Comparison of ENCODE assay signal across 8 cellular contexts in genomic region chr9:128656416-128657343, GRCh38. TPM values are rescaled to one million over a fixed set of nuclear protein-coding genes. Genes with fewer than 3 reads are reported as not detected.
DNase-seq lines count a peak whose midpoint lies in the region; ATAC-seq, FAIRE-seq and TF ChIP-seq lines count a peak whose summit lies in the region.

Gene DYNC2I2, minus strand, starts transcription at chr9:128656847. Its CDS starts 121 bp downstream, at chr9:128656726.

- H3K14ac ChIP-seq in H1 (ENCODE audit: insufficient read length) (no peak within 1 kb of the TSS), mesenchymal stem cell (ENCODE audit: low read length in 2 of 2) (peak within 1 kb of the TSS in 1 of 2 experiments; percentile 84)

- H3K4me1 ChIP-seq in CD8-positive, alpha-beta memory T cell (ENCODE audit: insufficient read depth, low read length): peaks cover 8% of the 10 kb centered on the region
- H3K4me1 ChIP-seq in H1 (replicated peaks in 1 of 4; ENCODE audit: control insufficient read depth in 3 of 4, insufficient read depth in 4 of 4, low read length in 3 of 4) (no peaks in the 10 kb centered on the region; a peak in 2 of 7 replicates), mesenchymal stem cell (ENCODE audit: control insufficient read depth, insufficient read depth, low read depth, low read length) (peaks cover 2% of the 10 kb centered on the region)

- H4K91ac ChIP-seq in H1 (replicated peaks; ENCODE audit: insufficient read length, low read length) (peak within 1 kb of the TSS; percentile 100), mesenchymal stem cell (ENCODE audit: low read length) (peak within 1 kb of the TSS; percentile 99)

- H3K9me3 ChIP-seq in CD8-positive, alpha-beta memory T cell (ENCODE audit: low read length): no peaks in the 10 kb centered on the region
- H3K9me3 ChIP-seq in H1 (ENCODE audit: insufficient read depth in 2 of 2, low read depth in 1 of 2, low read length in 1 of 2): no peaks in the 10 kb centered on the region
- H3K9me3 ChIP-seq in mesenchymal stem cell (ENCODE audit: control insufficient read depth, low read length): no peaks in the 10 kb centered on the region

- no peak within 1 kb of the TSS for H3K23ac ChIP-seq in H1 (ENCODE audit: insufficient read length)
- H3K23ac ChIP-seq in mesenchymal stem cell (ENCODE audit: low read length in 2 of 2): peak within 1 kb of the TSS in 1 of 2 experiments; percentile 92

- peaks cover 0 to 2% of the 10 kb centered on the region in 2 experiments for H4K20me1 ChIP-seq in H1 (replicated peaks in 1 of 2; ENCODE audit: control insufficient read depth in 1 of 2, insufficient read depth in 2 of 2, low read length in 2 of 2)

- peak within 1 kb of the TSS; percentile 85 to 95 (median 94) for H3K4me3 Mint-ChIP-seq in CD8-positive, alpha-beta memory T cell

- peaks cover 0 to 4% (median 0%) of the 10 kb centered on the region in 3 donors for H3K36me3 Mint-ChIP-seq in CD8-positive, alpha-beta memory T cell

- TF ChIP-seq CTCF in H1 (IDR thresholded peaks at IDR 0.05; ENCODE audit: control extremely low read depth in 1 of 3, insufficient read depth in 1 of 3, low read depth in 1 of 3, low read length in 3 of 3): no peak

- H3K27ac ChIP-seq in CD8-positive, alpha-beta memory T cell (ENCODE audit: low read depth, low read length): peak within 1 kb of the TSS; percentile 99
- H3K27ac ChIP-seq in H1 (ENCODE audit: low read depth, low read length): peak within 1 kb of the TSS; percentile 100
- H3K27ac ChIP-seq in mesenchymal stem cell (ENCODE audit: low read length, poor library complexity, severe bottlenecking): peak within 1 kb of the TSS; percentile 95

- peak; percentile 95 to 98 (median 95) for DNase-seq in CD8-positive, alpha-beta memory T cell
- DNase-seq in HT-29 (ENCODE audit: low spot score): peak; percentile 94
- DNase-seq in NOMO-1 treated with DMSO at 0.1 percent for 48 hours (lab: John Stamatoyannopoulos, UW; ENCODE audit: unreplicated experiment): peak; percentile 91
- DNase-seq in activated CD8-positive, alpha-beta memory T cell treated with anti-CD3 and anti-CD28 coated beads for 4 hours (ENCODE audit: low read depth in 2 of 2): peak; percentile 90 to 94
- peak; percentile 84 to 97 for DNase-seq in H1 (ENCODE audit: low read depth in 1 of 2, low spot score in 2 of 2)
- peak; percentile 94 for DNase-seq in mesenchymal stem cell
- peak; percentile 93 for DNase-seq in stimulated activated CD8-positive, alpha-beta memory T cell treated with anti-CD3 and anti-CD28 coated beads, Interleukin-12 subunit alpha, Interleukin-12 subunit beta, amount 100 ng/mL, for 24 hours (ENCODE audit: extremely low read depth)

- peak in 1 of 2 experiments; percentile 17; a peak in 1 of 4 replicates for TF ChIP-seq RAD21 in H1 (IDR thresholded peaks at IDR 0.05 in 1 of 2, conservative IDR thresholded peaks at IDR 0.05 in 1 of 2; ENCODE audit: low read depth in 2 of 2, low read length in 2 of 2)

- peaks cover 0 to 2% of the 10 kb centered on the region in 2 donors for H3K27me3 Mint-ChIP-seq in CD8-positive, alpha-beta memory T cell

- peak within 1 kb of the TSS; percentile 98 for H3K56ac ChIP-seq in H1 (replicated peaks; ENCODE audit: insufficient read length, low read depth, low read length)

- no peak within 1 kb of the TSS for H2BK15ac ChIP-seq in H1 (ENCODE audit: low read length)
- peak within 1 kb of the TSS; percentile 73 for H2BK15ac ChIP-seq in mesenchymal stem cell (ENCODE audit: low read depth, poor library complexity, severe bottlenecking)

- WGBS in H1 (ENCODE audit: extremely low coverage in 1 of 2, insufficient coverage in 1 of 2, insufficient read length in 1 of 2, insufficient replicate concordance in 2 of 2, low coverage in 1 of 2, low lambda C conversion rate in 2 of 2, missing lambda C conversion rate in 1 of 2), 2 experiments: 2% methylated on average over 71 of the region's 86 CpGs; no CpG with 5 or more reads in 1 of the 2 experiments
- WGBS in mesenchymal stem cell: under 1% methylated on average over 64 of the region's 86 CpGs

- H2BK12ac ChIP-seq in H1 (ENCODE audit: low read depth, low read length) (peak within 1 kb of the TSS; percentile 99), mesenchymal stem cell (ENCODE audit: low read length in 2 of 2) (peak within 1 kb of the TSS; percentile 34 to 49)

- no peaks in the 10 kb centered on the region for H3K27me3 ChIP-seq in CD8-positive, alpha-beta memory T cell (ENCODE audit: insufficient read depth, low read length, poor library complexity, severe bottlenecking)
- H3K27me3 ChIP-seq in H1 (replicated peaks in 1 of 4; ENCODE audit: control insufficient read depth in 3 of 4, extremely low read depth in 1 of 4, insufficient read depth in 3 of 4, low read length in 3 of 4) (no peaks in the 10 kb centered on the region), mesenchymal stem cell (ENCODE audit: control insufficient read depth in 1 of 2, insufficient read depth in 1 of 2, low read length in 2 of 2) (no peaks in the 10 kb centered on the region)

- H4K8ac ChIP-seq in H1 (ENCODE audit: extremely low read depth, insufficient read depth, low read length): peak within 1 kb of the TSS; percentile 100; the same call in 1 of the 2 replicates
- peak within 1 kb of the TSS; percentile 100 for H4K8ac ChIP-seq in mesenchymal stem cell (ENCODE audit: low read length)

- no peak within 1 kb of the TSS for H2AK5ac ChIP-seq in H1 (ENCODE audit: low read depth, low read length)
- H2AK5ac ChIP-seq in mesenchymal stem cell (ENCODE audit: low read length, severe bottlenecking): no peak within 1 kb of the TSS

- H2BK20ac ChIP-seq in H1 (ENCODE audit: low read length): peak within 1 kb of the TSS; percentile 100

- peak; percentile 82 to 87 for TF ChIP-seq POLR2A in H1 (IDR thresholded peaks at IDR 0.05; ENCODE audit: control extremely low read depth in 1 of 2, low read depth in 2 of 2, low read length in 2 of 2)

- H3K4me2 ChIP-seq in H1 (ENCODE audit: insufficient read depth in 1 of 2, low read depth in 2 of 2, low read length in 2 of 2) (peak within 1 kb of the TSS; percentile 68 to 98), mesenchymal stem cell (ENCODE audit: low read length, poor library complexity, severe bottlenecking) (peak within 1 kb of the TSS; percentile 81)

- peak within 1 kb of the TSS; percentile 100 for H2AFZ ChIP-seq in H1 (ENCODE audit: low read length)
- peak within 1 kb of the TSS; percentile 84 for H2AFZ ChIP-seq in mesenchymal stem cell (ENCODE audit: low read depth, low read length)

- FAIRE-seq in H1 (lab: Jason Lieb, UNC): no peak

- 0 out of 3 replicates have a peak, but pooled peaks of 1 of the 2 experiments have one; percentile 9 for TF ChIP-seq EP300 in H1 (IDR thresholded peaks at IDR 0.05; ENCODE audit: borderline replicate concordance in 1 of 2, low read depth in 2 of 2, low read length in 2 of 2)

- peak within 1 kb of the TSS; percentile 98 for H3K4me3 ChIP-seq in CD8-positive, alpha-beta memory T cell (ENCODE audit: low read length)
- H3K4me3 ChIP-seq in H1 (ENCODE audit: extremely low read depth in 1 of 4, insufficient read depth in 2 of 4, low read depth in 3 of 4, low read length in 4 of 4) (peak within 1 kb of the TSS; percentile 66 to 86 (median 68)), mesenchymal stem cell (ENCODE audit: insufficient read depth in 1 of 2, low read depth in 1 of 2, low read length in 2 of 2) (peak within 1 kb of the TSS; percentile 82 to 92)

- no peaks in the 10 kb centered on the region; the same call in 1 of the 2 replicates for H3K79me1 ChIP-seq in H1 (ENCODE audit: low read depth, low read length)
- H3K79me1 ChIP-seq in mesenchymal stem cell (replicated peaks; ENCODE audit: low read length, poor library complexity, severe bottlenecking): peaks cover 12% of the 10 kb centered on the region

- H2BK5ac ChIP-seq in H1 (ENCODE audit: low read depth, low read length) (peak within 1 kb of the TSS; percentile 100), mesenchymal stem cell (ENCODE audit: low read depth, low read length, poor library complexity, severe bottlenecking) (peak within 1 kb of the TSS; percentile 85)

- peak within 1 kb of the TSS; percentile 100 for H4K5ac ChIP-seq in H1 (ENCODE audit: insufficient read length, low read depth, low read length)

- peak within 1 kb of the TSS; percentile 88 to 99 (median 99) for H3K27ac Mint-ChIP-seq in CD8-positive, alpha-beta memory T cell

- POLR2A ChIA-PET in CD8-positive, alpha-beta memory T cell (lab: Charles Lee): interaction anchor here (1.2 kb wide), 1 partner anchor 33 kb away, joined by 5 read pairs; no protein-coding TSS in a partner anchor
- POLR2A ChIA-PET in H1 (lab: Charles Lee; ENCODE audit: partially characterized antibody): interaction anchor here (0.9 to 43.1 kb wide), 3 partner anchors 13 to 39 kb away, joined by 3 to 1197 read pairs (median 4); partner anchors contain the start of genes PKN3 and SET

- CTCF ChIA-PET in CD8-positive, alpha-beta memory T cell (lab: Charles Lee): interaction anchor here (1.0 to 1.4 kb wide), 2 partner anchors 28 to 68 kb away, joined by 3 to 4 read pairs; no protein-coding TSS in a partner anchor
- CTCF ChIA-PET in H1 (lab: Charles Lee; ENCODE audit: partially characterized antibody): interaction anchor here (1.2 kb wide), 1 partner anchor 13 kb away, joined by 4 read pairs; no protein-coding TSS in a partner anchor

- H3K36me3 ChIP-seq in CD8-positive, alpha-beta memory T cell (ENCODE audit: insufficient read depth, low read length): no peaks in the 10 kb centered on the region
- H3K36me3 ChIP-seq in H1 (ENCODE audit: control insufficient read depth in 2 of 4, insufficient read depth in 4 of 4, low read length in 3 of 4) (peaks cover 0 to 9% (median 0%) of the 10 kb centered on the region in 4 experiments; a peak in 1 of 8 replicates), mesenchymal stem cell (ENCODE audit: control insufficient read depth in 1 of 2, insufficient read depth in 2 of 2, low read depth in 1 of 2, low read length in 2 of 2) (no peaks in the 10 kb centered on the region)

- H3K4ac ChIP-seq in H1 (replicated peaks; ENCODE audit: insufficient read length, low read depth, low read length) (no peak within 1 kb of the TSS), mesenchymal stem cell (ENCODE audit: low read depth in 1 of 2, low read length in 2 of 2) (peak within 1 kb of the TSS; percentile 42 to 92)

- peak; percentile 37 for ATAC-seq in GM19468 (IDR thresholded peaks at IDR 0.05; ENCODE audit: extremely low read depth, unreplicated experiment)

- peak within 1 kb of the TSS; percentile 100 for H3K18ac ChIP-seq in H1 (ENCODE audit: extremely low read depth, low read length)
- H3K18ac ChIP-seq in mesenchymal stem cell (ENCODE audit: low read depth in 1 of 2, low read length in 2 of 2): peak within 1 kb of the TSS; percentile 90 to 100

- H3K9ac ChIP-seq in H1 (replicated peaks in 1 of 4; ENCODE audit: extremely low read depth in 1 of 4, low read depth in 3 of 4, low read length in 3 of 4) (peak within 1 kb of the TSS; percentile 93 to 100 (median 99)), mesenchymal stem cell (ENCODE audit: low read length) (peak within 1 kb of the TSS; percentile 94)

- H3K23me2 ChIP-seq in H1 (ENCODE audit: low read depth, low read length): peaks cover 4% of the 10 kb centered on the region; the same call in 1 of the 2 replicates

- H2BK120ac ChIP-seq in H1 (replicated peaks; ENCODE audit: low read depth, low read length) (peak within 1 kb of the TSS; percentile 91), mesenchymal stem cell (ENCODE audit: low read depth, low read length) (peak within 1 kb of the TSS; percentile 99)

- peaks cover 0 to 2% of the 10 kb centered on the region in 2 experiments; a peak in 1 of 4 replicates for H3K79me2 ChIP-seq in H1 (ENCODE audit: control insufficient read depth in 1 of 2, insufficient read depth in 2 of 2, low read length in 2 of 2)

- H3K4me1 Mint-ChIP-seq in CD8-positive, alpha-beta memory T cell: peaks cover 7 to 8% (median 8%) of the 10 kb centered on the region in 3 donors

- no peaks in the 10 kb centered on the region for H3K9me3 Mint-ChIP-seq in CD8-positive, alpha-beta memory T cell

RNA-seq across cellular contexts. Expression of gene DYNC2I2, which starts in this region (rescaled TPM):
- 10 to 100 TPM; 67.7 to 68.6 TPM for total RNA-seq in CD8-positive, alpha-beta memory T cell
- polyA plus RNA-seq in CD8-positive, alpha-beta memory T cell: 3.0 TPM
- total RNA-seq in HT-29 (2014; rRNA removed; shearing (Covaris generic)): 437 and 467 TPM in 2 replicates
- 58.0 and 60.4 TPM in 2 replicates for total RNA-seq in H1 (2021; fragmentation: NEBNext Ultra II Directional; extraction: Animal tissue kit (Norgen Biotek cat#: 25700))
- 78.5 and 113 TPM in 2 replicates for polyA plus RNA-seq in H1 (2011; rRNA removed)
- polyA plus RNA-seq in H1 (2011; cell fraction: cytosol; rRNA removed): 112 TPM
- polyA plus RNA-seq in H1 (2011; cell fraction: nucleus; rRNA removed): 203 TPM
- polyA plus RNA-seq in H1 (2012, experiment 1 of 2): 31.8 to 74.2 TPM (median 69.7 TPM) in 4 replicates
- 67.0 TPM for polyA plus RNA-seq in H1 (2012, experiment 2 of 2)
- 27.5 TPM for polyA plus RNA-seq in H1 (2013, experiment 1 of 2)
- 25.5 TPM for polyA plus RNA-seq in H1 (2013, experiment 2 of 2)
- polyA minus RNA-seq in H1 (2011; rRNA and poly(A)+ RNA removed): 27.1 and 35.1 TPM in 2 replicates
- 49.7 TPM for polyA minus RNA-seq in H1 (2011; cell fraction: cytosol; rRNA and poly(A)+ RNA removed)
- polyA minus RNA-seq in H1 (2011; cell fraction: nucleus; rRNA and poly(A)+ RNA removed): 59.3 TPM
- polyA plus RNA-seq in mesenchymal stem cell (2013, experiment 1 of 2): 16.5 TPM
- 16.2 TPM for polyA plus RNA-seq in mesenchymal stem cell (2013, experiment 2 of 2)

Comparison
In these comparisons a context has a peak if more than half of its experiments do, and no peak if none do; other contexts are left out.
1. Peak in every context shown above with its lines: DNase-seq, ATAC-seq, H3K4me3 ChIP-seq and H3K27ac ChIP-seq.